In genomic region chr6:143705564-143705963, GRCh38 we compare ENCODE assay signal across 36 cellular contexts.
"Had no signal": no experiment of that assay in that cellular context is flagged by ENCODE, and none has a peak within 500 bp of the region (broad histone marks: within the 10 kb centered on the region; RNA-seq: fewer than 3 reads in every experiment).

No MANE protein-coding gene starts in this region.

- H3K27ac ChIP-seq: adrenal gland, body of pancreas, brain microvascular endothelial cell, breast epithelium, WERI-Rb-1 had no signal

- H3K4me3 Mint-ChIP-seq: activated B cell treated with CpG ODN at 0.5 μM for 24 hours; activated CD4-positive, alpha-beta memory T cell treated with anti-CD3 and anti-CD28 coated beads for 36 hours; activated CD4-positive, alpha-beta T cell treated with anti-CD3 and anti-CD28 coated beads, Interleukin-2, amount 10 ng/mL, durations not matched to agents 24 days and 14 days; activated CD8-positive, alpha-beta T cell treated with anti-CD3 and anti-CD28 coated beads for 36 hours; activated naive CD4-positive, alpha-beta T cell treated with anti-CD3 and anti-CD28 coated beads for 36 hours; activated naive CD8-positive, alpha-beta T cell treated with anti-CD3 and anti-CD28 coated beads for 36 hours; activated T-cell treated with anti-CD3 and anti-CD28 coated beads, Interleukin-2, amount 50 U/mL, for 4 hours; activated T-cell treated with anti-CD3 and anti-CD28 coated beads, Interleukin-2, amount 50 U/mL, for 72 hours; activated T-helper 1 cell treated with anti-CD3 and anti-CD28 coated beads, Interleukin-12 subunit alpha, Interleukin-12 subunit beta, Interleukin-2, Interleukin-4 antibody, amounts not matched to agents 30 ng/mL and 10 ng/mL and 1 ng/mL, durations not matched to agents 14 hours and 24 hours and 36 hours; activated T-helper 17 cell treated with anti-CD3 and anti-CD28 coated beads, Interleukin-2, amount 50 U/mL, for 72 hours; T-cell; T-helper 17 cell had no signal

- H3K36me3 Mint-ChIP-seq: activated naive CD4-positive, alpha-beta T cell treated with anti-CD3 and anti-CD28 coated beads, Interleukin-2, amount 50 U/mL, for 72 hours had no signal

- H3K4me1 ChIP-seq: breast epithelium had no signal

- H3K4me1 Mint-ChIP-seq: activated CD4-positive, alpha-beta T cell treated with anti-CD3 and anti-CD28 coated beads, Interleukin-2, amount 10 ng/mL, durations not matched to agents 24 days and 14 days had no signal

- H3K27me3 Mint-ChIP-seq: activated CD4-positive, alpha-beta memory T cell treated with anti-CD3 and anti-CD28 coated beads for 36 hours; activated CD4-positive, alpha-beta T cell treated with anti-CD3 and anti-CD28 coated beads, Interleukin-2, amount 10 ng/mL, durations not matched to agents 24 days and 14 days; activated CD8-positive, alpha-beta T cell treated with anti-CD3 and anti-CD28 coated beads for 36 hours; activated naive CD8-positive, alpha-beta T cell treated with anti-CD3 and anti-CD28 coated beads for 36 hours; activated T-helper 17 cell treated with anti-CD3 and anti-CD28 coated beads, Interleukin-2, amount 50 U/mL, for 72 hours; T-cell; T-helper 17 cell had no signal

- H3K9me3 ChIP-seq: adrenal gland, body of pancreas, breast epithelium had no signal

- ATAC-seq: activated CD8-positive, alpha-beta T cell treated with anti-CD3 and anti-CD28 coated beads for 36 hours; activated naive CD4-positive, alpha-beta T cell treated with anti-CD3 and anti-CD28 coated beads, Interleukin-2, amount 50 U/mL, for 72 hours; activated T-cell treated with anti-CD3 and anti-CD28 coated beads, Interleukin-2, amount 50 U/mL, for 4 hours; activated T-cell treated with anti-CD3 and anti-CD28 coated beads, Interleukin-2, amount 50 U/mL, for 72 hours; activated T-helper 17 cell treated with anti-CD3 and anti-CD28 coated beads, Interleukin-2, amount 50 U/mL, for 72 hours; body of pancreas; T-cell; T-helper 17 cell had no signal

- H3K36me3 ChIP-seq: adrenal gland, brain microvascular endothelial cell, breast epithelium, WERI-Rb-1 had no signal

- H3K4me3 ChIP-seq: adrenal gland, body of pancreas, breast epithelium had no signal

- FAIRE-seq: astrocyte, TTC549 had no signal

- H3K9me3 Mint-ChIP-seq: activated naive CD4-positive, alpha-beta T cell treated with anti-CD3 and anti-CD28 coated beads, Interleukin-2, amount 50 U/mL, for 72 hours; activated T-helper 17 cell treated with anti-CD3 and anti-CD28 coated beads, Interleukin-2, amount 50 U/mL, for 72 hours had no signal

- DNase-seq: activated B cell treated with CpG ODN at 0.5 μM for 24 hours; activated CD4-positive, alpha-beta memory T cell treated with anti-CD3 and anti-CD28 coated beads for 36 hours; activated CD4-positive, alpha-beta T cell treated with anti-CD3 and anti-CD28 coated beads for 4 hours; activated CD4-positive, alpha-beta T cell treated with anti-CD3 and anti-CD28 coated beads, Interleukin-2, amount 10 ng/mL, durations not matched to agents 24 days and 14 days; activated CD4-positive, alpha-beta T cell treated with anti-CD3 and anti-CD28 coated beads, Interleukin-2, amount 50 U/mL, for 1 hour; activated CD4-positive, alpha-beta T cell treated with anti-CD3 and anti-CD28 coated beads, Interleukin-2, amount 50 U/mL, for 4 hours; activated CD4-positive, CD25-positive, alpha-beta regulatory T cell treated with anti-CD3 and anti-CD28 coated beads, Interleukin-2, amount 50 U/mL, for 72 hours; activated CD8-positive, alpha-beta memory T cell treated with anti-CD3 and anti-CD28 coated beads, Interleukin-2, amount 50 U/mL, for 4 hours; activated CD8-positive, alpha-beta T cell treated with anti-CD3 and anti-CD28 coated beads for 36 hours; activated effector memory CD4-positive, alpha-beta T cell treated with anti-CD3 and anti-CD28 coated beads, Interleukin-2, amount 50 U/mL, for 16 hours; activated gamma-delta T cell treated with Interleukin-2 at 50 U/mL for 16 hours; activated naive CD4-positive, alpha-beta T cell; activated naive CD4-positive, alpha-beta T cell treated with anti-CD3 and anti-CD28 coated beads for 36 hours; activated naive CD4-positive, alpha-beta T cell treated with anti-CD3 and anti-CD28 coated beads, Interleukin-2, amount 50 U/mL, for 16 hours; activated naive CD8-positive, alpha-beta T cell treated with anti-CD3 and anti-CD28 coated beads for 36 hours; activated T-cell treated with anti-CD3 and anti-CD28 coated beads for 4 hours; activated T-cell treated with anti-CD3 and anti-CD28 coated beads, Interleukin-2, amount 50 U/mL, for 1 hour; activated T-cell treated with anti-CD3 and anti-CD28 coated beads, Interleukin-2, amount 50 U/mL, for 4 hours; activated T-cell treated with anti-CD3 and anti-CD28 coated beads, Interleukin-2, amount 50 U/mL, for 72 hours; adrenal gland; amniotic stem cell; aorta; body of pancreas; brain microvascular endothelial cell; central memory CD4-positive, alpha-beta T cell; cerebellar nuclear complex; T-cell; T-helper 17 cell; T1000; WERI-Rb-1 had no signal

- H3K27ac Mint-ChIP-seq: activated B cell treated with CpG ODN at 0.5 μM for 24 hours; activated CD4-positive, alpha-beta memory T cell treated with anti-CD3 and anti-CD28 coated beads for 36 hours; activated CD4-positive, alpha-beta T cell treated with anti-CD3 and anti-CD28 coated beads, Interleukin-2, amount 10 ng/mL, durations not matched to agents 24 days and 14 days; activated CD8-positive, alpha-beta T cell treated with anti-CD3 and anti-CD28 coated beads for 36 hours; activated naive CD4-positive, alpha-beta T cell treated with anti-CD3 and anti-CD28 coated beads for 36 hours; activated T-cell treated with anti-CD3 and anti-CD28 coated beads, Interleukin-2, amount 50 U/mL, for 72 hours; activated T-helper 1 cell treated with anti-CD3 and anti-CD28 coated beads, Interleukin-12 subunit alpha, Interleukin-12 subunit beta, Interleukin-2, Interleukin-4 antibody, amounts not matched to agents 30 ng/mL and 10 ng/mL and 1 ng/mL, durations not matched to agents 14 hours and 24 hours and 36 hours; activated T-helper 17 cell treated with anti-CD3 and anti-CD28 coated beads, Interleukin-2, amount 50 U/mL, for 72 hours; T-cell; T-helper 17 cell had no signal

- H3K27me3 ChIP-seq: adrenal gland, body of pancreas, brain microvascular endothelial cell, breast epithelium had no signal
